In genomic region chr1:226419284-226419683, GRCh38 we compare ENCODE assay signal across 15 cellular contexts.
"Had no signal": no experiment of that assay in that cellular context is flagged by ENCODE, and none has a peak within 500 bp of the region (broad histone marks: within the 10 kb centered on the region; RNA-seq: fewer than 3 reads in every experiment).

No MANE protein-coding gene starts in this region.

- H3K27ac ChIP-seq: breast epithelium, esophagus squamous epithelium, foreskin keratinocyte, hepatocyte, stomach, thyroid gland, uterus had no signal

- H3K4me1 ChIP-seq: breast epithelium, esophagus squamous epithelium, foreskin keratinocyte, stomach, thyroid gland, uterus had no signal

- H3K36me3 ChIP-seq: breast epithelium, esophagus squamous epithelium, stomach, thyroid gland, uterus had no signal

- H2AFZ ChIP-seq: hepatocyte had no signal

- DNase-seq: activated CD4-positive, alpha-beta T cell treated with anti-CD3 and anti-CD28 coated beads, Interleukin-2, amount 50 U/mL, for 1 hour; activated CD4-positive, CD25-positive, alpha-beta regulatory T cell; activated effector memory CD4-positive, alpha-beta T cell treated with Interleukin-2 at 50 U/mL for 16 hours; activated T-cell treated with anti-CD3 and anti-CD28 coated beads, Interleukin-2, amount 50 U/mL, for 1 hour; amniotic stem cell; esophagus squamous epithelium; foreskin keratinocyte; natural killer cell; stimulated activated CD4-positive, alpha-beta T cell treated with anti-CD3 and anti-CD28 coated beads, Interleukin-4, amount 100 ng/mL, for 4 hours; stomach; T-helper 2 cell; thyroid gland; uterus had no signal

- H3K27me3 ChIP-seq: breast epithelium, esophagus squamous epithelium, hepatocyte, stomach, thyroid gland, uterus had no signal

- H3K79me2 ChIP-seq: hepatocyte had no signal

- H3K4me3 ChIP-seq: breast epithelium, esophagus squamous epithelium, hepatocyte, stomach, thyroid gland, uterus had no signal

- ATAC-seq: foreskin keratinocyte, natural killer cell had no signal

- H3K4me2 ChIP-seq: hepatocyte had no signal

- H3K9me3 ChIP-seq: breast epithelium, esophagus squamous epithelium, stomach, thyroid gland, uterus had no signal
